In the genomic region with DNA sequence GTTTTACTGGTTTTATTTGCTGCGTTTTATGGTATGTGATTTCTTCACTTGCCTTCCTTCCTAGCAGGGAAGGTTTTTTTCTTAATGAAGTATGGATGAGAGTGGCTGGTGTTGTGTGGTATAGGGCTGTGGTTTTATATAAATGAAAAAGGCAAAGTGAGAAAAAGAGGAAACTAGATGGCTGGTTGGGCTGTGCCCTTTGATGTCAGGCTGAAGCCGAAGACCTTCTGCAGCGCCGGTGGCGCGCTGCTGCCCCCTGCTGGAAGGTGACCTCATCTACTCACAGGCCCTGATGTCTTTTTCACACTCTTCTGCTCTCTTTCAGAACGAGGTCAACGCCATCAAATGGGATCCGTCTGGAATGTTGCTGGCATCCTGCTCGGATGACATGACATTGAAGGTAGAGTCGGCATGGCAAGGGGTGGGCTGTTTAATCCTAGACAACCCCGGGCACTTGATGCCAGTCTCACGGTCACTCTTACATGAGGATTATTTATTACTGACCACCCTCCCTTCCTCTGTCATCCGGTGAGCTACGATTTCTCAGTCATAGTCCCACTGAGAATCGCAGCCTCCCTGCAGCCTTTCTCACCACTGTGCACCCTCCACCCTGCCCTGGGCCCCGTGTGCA, we compare ENCODE assay signal across 8 cellular contexts. TPM values are rescaled to one million over a fixed set of nuclear protein-coding genes. Genes with fewer than 3 reads are reported as not detected.
DNase-seq lines count a peak whose midpoint lies in the region; ATAC-seq and TF ChIP-seq lines count a peak whose summit lies in the region.

No MANE protein-coding gene starts in this region.

- no peak overlapping the region for H2AFZ ChIP-seq in OCI-LY3 (ENCODE audit: low read depth, low read length)

- H3K36me3 ChIP-seq in OCI-LY3 (replicated peaks; ENCODE audit: low read depth, low read length): peaks cover 19% of the 10 kb centered on the region

- ATAC-seq in GM19463 (IDR thresholded peaks at IDR 0.05; ENCODE audit: unreplicated experiment): peak; percentile 96
- ATAC-seq in esophagus mucosa: peak; percentile 83
- ATAC-seq in naive thymus-derived CD8-positive, alpha-beta T cell: peak; percentile 77 to 93
- ATAC-seq in stimulated activated memory B cell treated with anti-CD40 and anti-IgM and Interleukin-4, amounts not matched to agents 10 μg/mL and 1 μg/mL and 100 μg/mL, for 72 hours: peak; percentile 81

- no peak overlapping the region for H3K9ac ChIP-seq in OCI-LY3 (ENCODE audit: low read length)

- no peaks in the 10 kb centered on the region for H3K27me3 Mint-ChIP-seq in naive thymus-derived CD8-positive, alpha-beta T cell
- no peaks in the 10 kb centered on the region for H3K27me3 Mint-ChIP-seq in stimulated activated memory B cell treated with anti-CD40 and anti-IgM and Interleukin-4, amounts not matched to agents 10 μg/mL and 1 μg/mL and 100 μg/mL, for 72 hours

- H3K27me3 ChIP-seq in OCI-LY3 (ENCODE audit: low read depth, low read length): no peaks in the 10 kb centered on the region

- H3K9me3 Mint-ChIP-seq in naive thymus-derived CD8-positive, alpha-beta T cell: peaks cover 0 to 11% (median 0%) of the 10 kb centered on the region in 9 donors
- H3K9me3 Mint-ChIP-seq in stimulated activated memory B cell treated with anti-CD40 and anti-IgM and Interleukin-4, amounts not matched to agents 10 μg/mL and 1 μg/mL and 100 μg/mL, for 72 hours: no peaks in the 10 kb centered on the region

- no peak overlapping the region for H3K27ac ChIP-seq in OCI-LY3 (ENCODE audit: low read length)

- peak overlapping the region in 7 of 10 donors; percentile 0 to 85 (median 43) for H3K27ac Mint-ChIP-seq in naive thymus-derived CD8-positive, alpha-beta T cell
- peak overlapping the region; percentile 66 for H3K27ac Mint-ChIP-seq in stimulated activated memory B cell treated with anti-CD40 and anti-IgM and Interleukin-4, amounts not matched to agents 10 μg/mL and 1 μg/mL and 100 μg/mL, for 72 hours

- peak; percentile 69 for TF ChIP-seq CTCF in OCI-LY3 (IDR thresholded peaks at IDR 0.05; ENCODE audit: low read depth, low read length)

- no peaks in the 10 kb centered on the region for H3K9me3 ChIP-seq in OCI-LY3 (ENCODE audit: insufficient read depth, low read length)

- H3K79me2 ChIP-seq in OCI-LY3 (ENCODE audit: low read length): no peaks in the 10 kb centered on the region

- peaks cover 8 to 13% (median 10%) of the 10 kb centered on the region in 4 donors for H3K4me1 Mint-ChIP-seq in naive thymus-derived CD8-positive, alpha-beta T cell
- H3K4me1 Mint-ChIP-seq in stimulated activated memory B cell treated with anti-CD40 and anti-IgM and Interleukin-4, amounts not matched to agents 10 μg/mL and 1 μg/mL and 100 μg/mL, for 72 hours: peaks cover 15% of the 10 kb centered on the region

- peaks cover 4 to 57% (median 12%) of the 10 kb centered on the region in 3 donors for H3K36me3 Mint-ChIP-seq in naive thymus-derived CD8-positive, alpha-beta T cell
- H3K36me3 Mint-ChIP-seq in stimulated activated memory B cell treated with anti-CD40 and anti-IgM and Interleukin-4, amounts not matched to agents 10 μg/mL and 1 μg/mL and 100 μg/mL, for 72 hours: peaks cover 38% of the 10 kb centered on the region

- no peak overlapping the region for H3K4me3 ChIP-seq in OCI-LY3 (ENCODE audit: low read length)

- H3K4me2 ChIP-seq in OCI-LY3 (ENCODE audit: low read length): 0 out of 2 replicates have a peak overlapping the region, but pooled peaks have one; percentile 22

- POLR2A ChIA-PET in naive thymus-derived CD8-positive, alpha-beta T cell (lab: Charles Lee): no interaction called here

- peaks cover 34% of the 10 kb centered on the region for H3K4me1 ChIP-seq in OCI-LY3 (ENCODE audit: low read length)

- peak overlapping the region in 1 of 10 donors; percentile 29 for H3K4me3 Mint-ChIP-seq in naive thymus-derived CD8-positive, alpha-beta T cell
- H3K4me3 Mint-ChIP-seq in stimulated activated memory B cell treated with anti-CD40 and anti-IgM and Interleukin-4, amounts not matched to agents 10 μg/mL and 1 μg/mL and 100 μg/mL, for 72 hours: no peak overlapping the region

- DNase-seq in CMK (ENCODE audit: low read depth) (peak; percentile 14), HT-29 (ENCODE audit: low spot score) (peak; percentile 72), activated T-cell treated with anti-CD3 and anti-CD28 coated beads for 48 hours (ENCODE audit: low read depth) (peak; percentile 56)
- DNase-seq in naive thymus-derived CD8-positive, alpha-beta T cell: peak; percentile 52 to 87 (median 72)

- H4K20me1 ChIP-seq in OCI-LY3 (ENCODE audit: insufficient read depth, low read length): no peaks in the 10 kb centered on the region

RNA-seq across cellular contexts. Expression of a gene that starts 56.6 kb away (rescaled TPM):
- not detected in 2 replicates for total RNA-seq in HT-29 (2014; rRNA removed; shearing (Covaris generic))
- total RNA-seq in esophagus mucosa: 2.8 TPM
- not detected for total RNA-seq in naive thymus-derived CD8-positive, alpha-beta T cell
- polyA plus RNA-seq in naive thymus-derived CD8-positive, alpha-beta T cell: not detected

Comparison
In these comparisons a context has a peak if more than half of its experiments do, and no peak if none do; other contexts are left out.
1. DNase-seq: peak in every context shown above with its lines; median percentile 72 in HT-29; 72 in naive thymus-derived CD8-positive, alpha-beta T cell; 56 in activated T-cell treated with anti-CD3 and anti-CD28 coated beads for 48 hours; 14 in CMK.